In the genomic region with DNA sequence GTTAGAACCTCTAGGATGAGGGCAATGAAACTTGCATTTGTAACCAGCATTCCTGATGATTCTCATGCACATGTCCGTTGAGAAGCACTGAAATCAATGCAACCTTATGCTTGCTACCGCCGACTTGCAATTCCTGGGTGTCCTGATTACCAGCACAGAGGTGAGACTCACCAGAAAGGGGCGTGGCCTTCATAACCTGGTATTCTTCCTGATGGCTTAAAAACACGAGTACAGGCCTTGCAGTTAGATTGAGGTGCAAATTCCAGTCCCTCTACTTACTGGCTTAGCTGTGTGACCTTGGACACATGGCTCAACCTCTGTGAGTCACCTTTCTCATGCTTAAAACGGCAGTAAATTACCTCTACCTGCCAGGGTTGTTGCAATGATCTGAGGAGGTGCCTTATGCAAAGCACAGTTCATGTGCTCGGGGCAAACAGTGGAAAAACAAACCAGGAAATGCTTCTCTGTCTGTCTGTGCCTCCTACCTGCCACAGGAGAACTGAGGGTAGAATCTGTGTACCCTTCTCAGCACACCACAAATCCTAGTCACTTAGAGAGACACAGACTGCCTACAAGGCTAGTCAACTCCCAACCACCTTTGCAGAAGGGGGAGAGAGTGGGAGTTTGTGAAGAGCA, we compare ENCODE assay signal across 10 cellular contexts. TPM values are rescaled to one million over a fixed set of nuclear protein-coding genes. Genes with fewer than 3 reads are reported as not detected.
DNase-seq lines count a peak whose midpoint lies in the region; ATAC-seq, FAIRE-seq and TF ChIP-seq lines count a peak whose summit lies in the region.
"Had no signal": no experiment of that assay in that cellular context is flagged by ENCODE, and none has a peak within 500 bp of the region (broad histone marks: within the 10 kb centered on the region; RNA-seq: fewer than 3 reads in every experiment).

No MANE protein-coding gene starts in this region.

- CTCF ChIA-PET in HepG2 (lab: Yijun Ruan, JAX; ENCODE audit: low intra/inter-chr PET ratio, low total read pairs), result no interaction called here

- H3K9ac ChIP-seq in HepG2 (ENCODE audit: insufficient read depth, low read depth, low read length), result peak overlapping the region; percentile 66

- no peaks in the 10 kb centered on the region for H3K36me3 ChIP-seq in HepG2 (replicated peaks in 1 of 2; ENCODE audit: control insufficient read depth in 1 of 2, insufficient read depth in 2 of 2, low read length in 2 of 2)

- 4% methylated on average over 7 of the region's 7 CpGs for WGBS in HepG2 (ENCODE audit: low lambda C conversion rate)

- H3K4me3 ChIP-seq in HepG2 (replicated peaks in 1 of 3; ENCODE audit: insufficient read depth in 1 of 3, low read depth in 2 of 3, low read length in 3 of 3), result peak overlapping the region in 2 of 3 experiments; percentile 17 to 50; a peak in 5 of 6 replicates

- 0 out of 2 replicates have a peak, but pooled peaks have one; percentile 5 for TF ChIP-seq RAD21 in HepG2 (CRISPR knock-in tag; IDR thresholded peaks at IDR 0.05)

- ATAC-seq in natural killer cell (no peak), HepG2 (peak; percentile 74)
- ATAC-seq in natural killer cell treated with Interleukin-12 subunit alpha and Interleukin-12 subunit beta and Interleukin-15 and Interleukin-18, amount 100 ng/mL, for 72 hours, result no peak

- no peaks in the 10 kb centered on the region for H3K27me3 ChIP-seq in HepG2 (ENCODE audit: control insufficient read depth in 1 of 2, insufficient read depth in 2 of 2, low read length in 2 of 2)

- intact Hi-C loops in natural killer cell (cut with micrococcal nuclease), result no loop called here
- intact Hi-C loops in HepG2 (cut with micrococcal nuclease; ENCODE audit: unreplicated experiment), result no loop called here
- intact Hi-C loops in posterior cingulate gyrus (cut with DNase I), result no loop called here

- H3K4me2 ChIP-seq in HepG2 (ENCODE audit: low read depth, low read length), result peak overlapping the region; percentile 83

- TF ChIP-seq POLR2A in HepG2 (IDR thresholded peaks at IDR 0.05; ENCODE audit: insufficient read depth in 1 of 2, low read depth in 2 of 2, low read length in 2 of 2), result peak in 1 of 2 experiments; percentile 67; a peak in 1 of 4 replicates

- TF ChIP-seq EP300 in HepG2 (IDR thresholded peaks at IDR 0.05; ENCODE audit: low read depth in 2 of 2, low read length in 2 of 2) (peak; percentile 81 to 92; a peak in 3 of 4 replicates), HepG2 (CRISPR knock-in tag; IDR thresholded peaks at IDR 0.05; ENCODE audit: borderline replicate concordance) (peak; percentile 84)

- H3K27me3 Mint-ChIP-seq in natural killer cell (ENCODE audit: low read depth in 2 of 2), result no peaks in the 10 kb centered on the region
- no peaks in the 10 kb centered on the region for H3K27me3 Mint-ChIP-seq in natural killer cell treated with Interleukin-12 subunit alpha and Interleukin-12 subunit beta and Interleukin-15 and Interleukin-18, amount 100 ng/mL, for 72 hours
- no peaks in the 10 kb centered on the region for H3K27me3 Mint-ChIP-seq in activated naive CD8-positive, alpha-beta T cell

- no peak overlapping the region for H2AFZ ChIP-seq in HepG2 (ENCODE audit: low read length)

- peak; percentile 95 for FAIRE-seq in HepG2 (lab: Jason Lieb, UNC)
- FAIRE-seq: endometrium had no signal

- H3K9me3 ChIP-seq in HepG2 (ENCODE audit: low read length), result no peaks in the 10 kb centered on the region

- H3K4me1 ChIP-seq in HepG2 (ENCODE audit: insufficient read depth, low read length), result peaks cover 97% of the 10 kb centered on the region

- TF ChIP-seq CTCF in natural killer cell (IDR thresholded peaks at IDR 0.05), result no peak
- peak; percentile 7; the same call in 1 of the 2 replicates for TF ChIP-seq CTCF in HepG2 (CRISPR knock-in tag; IDR thresholded peaks at IDR 0.05)

- no peaks in the 10 kb centered on the region for H4K20me1 ChIP-seq in HepG2 (ENCODE audit: insufficient read depth, low read length)

- no peaks in the 10 kb centered on the region for H3K9me3 Mint-ChIP-seq in natural killer cell
- no peaks in the 10 kb centered on the region for H3K9me3 Mint-ChIP-seq in natural killer cell treated with Interleukin-12 subunit alpha and Interleukin-12 subunit beta and Interleukin-15 and Interleukin-18, amount 100 ng/mL, for 72 hours
- no peaks in the 10 kb centered on the region for H3K9me3 Mint-ChIP-seq in activated naive CD8-positive, alpha-beta T cell (ENCODE audit: low read depth)

- no peaks in the 10 kb centered on the region for H3K36me3 Mint-ChIP-seq in natural killer cell
- H3K36me3 Mint-ChIP-seq in natural killer cell treated with Interleukin-12 subunit alpha and Interleukin-12 subunit beta and Interleukin-15 and Interleukin-18, amount 100 ng/mL, for 72 hours, result no peaks in the 10 kb centered on the region
- peaks cover 7% of the 10 kb centered on the region for H3K36me3 Mint-ChIP-seq in activated naive CD8-positive, alpha-beta T cell

- no peak overlapping the region for H3K4me3 Mint-ChIP-seq in natural killer cell
- H3K4me3 Mint-ChIP-seq in natural killer cell treated with Interleukin-12 subunit alpha and Interleukin-12 subunit beta and Interleukin-15 and Interleukin-18, amount 100 ng/mL, for 72 hours, result no peak overlapping the region
- H3K4me3 Mint-ChIP-seq in activated naive CD8-positive, alpha-beta T cell, result peak overlapping the region; percentile 19

- in situ Hi-C loops in HepG2 (cut with HindIII; ENCODE audit: extremely low pct_ligation_motif_present, low pct_unique_long_range_greater_than_20kb), result no loop called here

- no peak for DNase-seq in natural killer cell
- no peak for DNase-seq in natural killer cell treated with Interleukin-12 subunit alpha and Interleukin-12 subunit beta and Interleukin-15 and Interleukin-18, amount 100 ng/mL, for 72 hours (ENCODE audit: low spot score)
- peak; percentile 98 for DNase-seq in HepG2 (ENCODE audit: low spot score)
- no peak for DNase-seq in 8988T
- DNase-seq in posterior cingulate gyrus, result no peak
- no peak for DNase-seq in NCI-H82 treated with DMSO at 0.1 percent for 48 hours (lab: John Stamatoyannopoulos, UW; ENCODE audit: unreplicated experiment)
- no peak for DNase-seq in amniotic stem cell (lab: John Stamatoyannopoulos, UW)
- DNase-seq: DMS79 treated with DMSO at 0.1 percent for 48 hours had no signal

- POLR2A ChIA-PET in HepG2 (lab: Yijun Ruan, JAX), result interaction anchor here (0.6 to 1.7 kb wide), 3 partner anchors 9 to 75 kb away, joined by 4 to 10 read pairs (median 5); no protein-coding TSS in a partner anchor

- H3K27ac Mint-ChIP-seq in natural killer cell, result peak overlapping the region; percentile 41 to 56
- peak overlapping the region in 1 of 2 donors; percentile 23 for H3K27ac Mint-ChIP-seq in natural killer cell treated with Interleukin-12 subunit alpha and Interleukin-12 subunit beta and Interleukin-15 and Interleukin-18, amount 100 ng/mL, for 72 hours
- peak overlapping the region; percentile 81 for H3K27ac Mint-ChIP-seq in activated naive CD8-positive, alpha-beta T cell

- no TSS peak for BruUV-seq in HepG2 (replicated peaks; lab: Mats Ljungman, UMichigan)

- H3K27ac ChIP-seq in HepG2 (ENCODE audit: extremely low read length, insufficient read depth, low read length), result peak overlapping the region; percentile 83

- H3K79me2 ChIP-seq in HepG2 (ENCODE audit: insufficient read depth, low read length), result peaks cover 9% of the 10 kb centered on the region

- peaks cover 48 to 78% of the 10 kb centered on the region in 2 donors for H3K4me1 Mint-ChIP-seq in natural killer cell
- peaks cover 53 to 54% of the 10 kb centered on the region in 2 donors for H3K4me1 Mint-ChIP-seq in natural killer cell treated with Interleukin-12 subunit alpha and Interleukin-12 subunit beta and Interleukin-15 and Interleukin-18, amount 100 ng/mL, for 72 hours (ENCODE audit: low read depth in 2 of 2)
- peaks cover 85% of the 10 kb centered on the region for H3K4me1 Mint-ChIP-seq in activated naive CD8-positive, alpha-beta T cell (ENCODE audit: low read depth)

TF ChIP-seq in HepG2, 621 proteins besides CTCF, POLR2A, EP300 and RAD21 (continues in another document):
- TF ChIP-seq IRF2 (CRISPR knock-in tag; IDR thresholded peaks at IDR 0.05) (peak; percentile 82), NFRKB (IDR thresholded peaks at IDR 0.05) (no peak), ZSCAN31 (CRISPR knock-in tag; IDR thresholded peaks at IDR 0.05; ENCODE audit: low read depth) (no peak)

RNA-seq across cellular contexts. Expression of a gene that starts 39.1 kb away (rescaled TPM):
- total RNA-seq in natural killer cell (10 to 100 TPM; 47.2 to 70.1 (median 50.7) TPM), HepG2 (2016; rRNA removed; fragmentation: Illumina TruSeq; extraction: Trizol) (11.1 and 21.2 TPM in 2 replicates)
- total RNA-seq in natural killer cell treated with Interleukin-12 subunit alpha and Interleukin-12 subunit beta and Interleukin-15 and Interleukin-18, amount 100 ng/mL, for 72 hours, result 10 to 100 TPM; 33.7 to 53.9 TPM
- total RNA-seq in HepG2 (2016; cell fraction: cytosol; rRNA removed; fragmentation: Illumina TruSeq; extraction: Trizol; ENCODE audit: low read depth), result 3.1 and 4.6 TPM in 2 replicates
- total RNA-seq in HepG2 (2016; cell fraction: insoluble cytoplasmic fraction; rRNA removed; fragmentation: Illumina TruSeq; extraction: Trizol), result 8.0 and 21.1 TPM in 2 replicates
- 5.2 and 6.6 TPM in 2 replicates for total RNA-seq in HepG2 (2016; cell fraction: membrane; rRNA removed; fragmentation: Illumina TruSeq; extraction: Trizol)
- 18.9 and 25.8 TPM in 2 replicates for total RNA-seq in HepG2 (2016; cell fraction: nucleus; rRNA removed; fragmentation: Illumina TruSeq; extraction: Trizol)
- polyA plus RNA-seq in HepG2 (2011; rRNA removed), result 13.5 and 17.0 TPM in 2 replicates
- 7.9 and 8.8 TPM in 2 replicates for polyA plus RNA-seq in HepG2 (2011; cell fraction: cytosol; rRNA removed)
- 20.3 and 20.8 TPM in 2 replicates for polyA plus RNA-seq in HepG2 (2011; cell fraction: nucleus; rRNA removed)
- polyA plus RNA-seq in HepG2 (2012), result 23.5 and 24.3 TPM in 2 replicates
- polyA plus RNA-seq in HepG2 (2016; cell fraction: cytosol; fragmentation: Illumina TruSeq; extraction: Trizol; ENCODE audit: low read depth), result 1.8 TPM in 2 replicates
- 8.3 and 10.9 TPM in 2 replicates for polyA plus RNA-seq in HepG2 (2016; cell fraction: insoluble cytoplasmic fraction; fragmentation: Illumina TruSeq; extraction: Trizol; ENCODE audit: low read depth)
- polyA plus RNA-seq in HepG2 (2016; cell fraction: membrane; fragmentation: Illumina TruSeq; extraction: Trizol; ENCODE audit: low read depth), result 2.8 and 3.4 TPM in 2 replicates
- 36.4 and 38.3 TPM in 2 replicates for polyA plus RNA-seq in HepG2 (2016; cell fraction: nucleus; fragmentation: Illumina TruSeq; extraction: Trizol; ENCODE audit: insufficient read depth, low read depth)
- polyA minus RNA-seq in HepG2 (2011; rRNA and poly(A)+ RNA removed; ENCODE audit: low replicate concordance), result 34.0 and 41.6 TPM in 2 replicates
- 9.9 and 11.8 TPM in 2 replicates for polyA minus RNA-seq in HepG2 (2011; cell fraction: cytosol; rRNA and poly(A)+ RNA removed)
- 11.3 and 11.4 TPM in 2 replicates for polyA minus RNA-seq in HepG2 (2011; cell fraction: nucleus; rRNA and poly(A)+ RNA removed)
